20 cellular contexts compared by ENCODE assay signal in the genomic region with DNA sequence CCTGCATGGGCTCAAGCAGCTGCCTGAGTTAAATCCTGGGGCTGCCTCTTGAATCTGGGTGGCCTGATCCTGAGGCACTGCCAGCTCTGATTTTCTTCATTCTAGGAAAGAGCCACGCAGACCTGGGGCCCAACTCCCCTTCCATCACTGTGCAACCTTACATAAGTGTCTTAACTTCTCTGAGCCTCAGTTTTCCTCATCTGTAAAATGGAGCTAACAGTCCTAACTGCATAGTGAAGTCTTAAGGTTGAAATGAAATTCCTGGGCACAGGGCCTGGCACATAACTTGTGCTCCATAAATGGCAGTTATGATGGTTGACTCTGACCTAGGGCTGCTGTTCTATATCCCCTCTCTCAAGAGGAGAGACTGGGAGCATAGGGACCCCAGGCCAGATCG.
DNase-seq lines count a peak whose midpoint lies in the region; ATAC-seq and TF ChIP-seq lines count a peak whose summit lies in the region.
"Had no signal": no experiment of that assay in that cellular context is flagged by ENCODE, and none has a peak within 500 bp of the region (broad histone marks: within the 10 kb centered on the region; RNA-seq: fewer than 3 reads in every experiment).

No MANE protein-coding gene starts in this region.

- H3K23ac ChIP-seq in H9 (ENCODE audit: insufficient read length, low read depth, low read length): no peak overlapping the region

- H3K14ac ChIP-seq in H9 (ENCODE audit: insufficient read depth, low read length): no peak overlapping the region

- peaks cover 17% of the 10 kb centered on the region for H3K9me3 Mint-ChIP-seq in chondrocyte (ENCODE audit: low read depth)
- H3K9me3 Mint-ChIP-seq in H9: peaks cover 13 to 17% of the 10 kb centered on the region in 2 experiments

- no peak overlapping the region for H2BK120ac ChIP-seq in H9 (ENCODE audit: low read depth, low read length, poor library complexity, severe bottlenecking)

- H3K4me3 Mint-ChIP-seq in chondrocyte (ENCODE audit: unreplicated experiment) (no peak overlapping the region), H9 (no peak overlapping the region)
- H3K4me3 Mint-ChIP-seq: CD4-positive, CD25-positive, alpha-beta regulatory T cell; CD8-positive, alpha-beta memory T cell had no signal

- H3K9ac ChIP-seq in H9 (ENCODE audit: extremely low read depth, insufficient read length, low read length): no peak overlapping the region

- no peak for ATAC-seq in sciatic nerve
- ATAC-seq: GM12878 had no signal

- peak; percentile 28 for DNase-seq in chondrocyte (ENCODE audit: low spot score)
- DNase-seq in mesenteric fat pad (ENCODE audit: low spot score): peak; percentile 53
- peak; percentile 1 for DNase-seq in sciatic nerve (ENCODE audit: low spot score)
- no peak for DNase-seq in H9
- DNase-seq in NCI-H2171 (lab: John Stamatoyannopoulos, UW): no peak
- DNase-seq in substantia nigra (lab: John Stamatoyannopoulos, UW): no peak
- DNase-seq: ACHN; BE2C; C1 segment of cervical spinal cord; CD4-positive, CD25-positive, alpha-beta regulatory T cell; CD8-positive, alpha-beta memory T cell; COR-L47; DMS 273 treated with DMSO at 0.1 percent for 48 hours; DMS53; DND-41; EL; HCEC 1CT; IMR-90 had no signal

- no peak overlapping the region for H4K8ac ChIP-seq in H9 (replicated peaks; ENCODE audit: insufficient read length, low read depth, low read length)

- H2BK15ac ChIP-seq in H9 (ENCODE audit: low read depth, low read length): no peak overlapping the region

- no peaks in the 10 kb centered on the region for H3K23me2 ChIP-seq in H9 (ENCODE audit: insufficient read length, low read depth, low read length, poor library complexity, severe bottlenecking)

- no peaks in the 10 kb centered on the region for H3K79me2 ChIP-seq in H9 (ENCODE audit: insufficient read depth, low read length)

- no peak overlapping the region for H4K91ac ChIP-seq in H9 (ENCODE audit: insufficient read length, low read depth, low read length)

- no peak overlapping the region for H2AK5ac ChIP-seq in H9 (ENCODE audit: insufficient read length, low read length)

- H3T11ph ChIP-seq in H9 (ENCODE audit: low read length): no peak overlapping the region

- H3K4ac ChIP-seq in H9 (ENCODE audit: low read depth, low read length): no peak overlapping the region

- H2AFZ ChIP-seq in H9 (ENCODE audit: low read length): no peak overlapping the region

- H3K56ac ChIP-seq in H9 (ENCODE audit: insufficient read length, low read depth, low read length): no peak overlapping the region

- no peaks in the 10 kb centered on the region for H3K79me1 ChIP-seq in H9 (ENCODE audit: insufficient read depth, low read depth, low read length, poor library complexity, severe bottlenecking)

- H3K27me3 ChIP-seq in H9 (ENCODE audit: insufficient read depth, low read length): no peaks in the 10 kb centered on the region
- H3K27me3 ChIP-seq: BE2C had no signal

- intact Hi-C loops in sciatic nerve (cut with DNase I): no loop called here

- no peak overlapping the region for H2BK20ac ChIP-seq in H9 (ENCODE audit: low read depth, low read length, poor library complexity, severe bottlenecking)

- H3K36me3 Mint-ChIP-seq in chondrocyte (ENCODE audit: low read depth) (peaks cover 2% of the 10 kb centered on the region), H9 (ENCODE audit: insufficient read depth in 1 of 3, low read depth in 3 of 3) (peaks cover 4 to 5% (median 5%) of the 10 kb centered on the region in 3 experiments)
- H3K36me3 Mint-ChIP-seq: CD4-positive, CD25-positive, alpha-beta regulatory T cell had no signal

- no CpG with 5 or more reads among the region's 2 CpGs for WGBS in H9 (ENCODE audit: extremely low coverage, insufficient read length, low lambda C conversion rate)

- H3K9me3 ChIP-seq in H9 (ENCODE audit: control insufficient read depth, low read depth, low read length): no peaks in the 10 kb centered on the region
- H3K9me3 ChIP-seq: BE2C had no signal

- H3K4me1 Mint-ChIP-seq in chondrocyte (ENCODE audit: low read depth): no peaks in the 10 kb centered on the region
- peaks cover 4 to 12% of the 10 kb centered on the region in 2 experiments; a peak in 3 of 4 replicates for H3K4me1 Mint-ChIP-seq in H9
- H3K4me1 Mint-ChIP-seq: CD4-positive, CD25-positive, alpha-beta regulatory T cell; CD8-positive, alpha-beta memory T cell had no signal

- H3K27ac ChIP-seq in H9 (ENCODE audit: insufficient read length, low read depth, low read length) (no peak overlapping the region), substantia nigra (ENCODE audit: low read depth, low read length, poor library complexity, severe bottlenecking) (no peak overlapping the region)
- H3K27ac ChIP-seq: HL-60 had no signal

- H3K4me2 ChIP-seq in H9 (ENCODE audit: insufficient read depth, insufficient read length, low read length): no peak overlapping the region

- H4K20me1 ChIP-seq in H9 (ENCODE audit: control insufficient read depth, insufficient read depth, insufficient read length): no peaks in the 10 kb centered on the region

- H3K27me3 Mint-ChIP-seq in chondrocyte (ENCODE audit: low read depth) (peaks cover 23% of the 10 kb centered on the region), H9 (ENCODE audit: low read depth) (peaks cover 19% of the 10 kb centered on the region)

- H3K18ac ChIP-seq in H9 (ENCODE audit: insufficient read length, low read depth, low read length): no peak overlapping the region

- H2BK5ac ChIP-seq in H9 (ENCODE audit: insufficient read length, low read length): no peak overlapping the region

- H3K27ac Mint-ChIP-seq in chondrocyte (ENCODE audit: unreplicated experiment): no peak overlapping the region
- H3K27ac Mint-ChIP-seq in H9: no peak overlapping the region
- H3K27ac Mint-ChIP-seq: CD4-positive, CD25-positive, alpha-beta regulatory T cell; CD8-positive, alpha-beta memory T cell had no signal

- no peaks in the 10 kb centered on the region for H3K4me1 ChIP-seq in H9 (ENCODE audit: insufficient read depth, low read length)
- H3K4me1 ChIP-seq: BE2C had no signal

- TF ChIP-seq CTCF in chondrocyte (IDR thresholded peaks at IDR 0.05) (no peak), H9 (conservative IDR thresholded peaks at IDR 0.05) (no peak)

- no peak overlapping the region for H4K5ac ChIP-seq in H9 (ENCODE audit: insufficient read length, low read depth, low read length)

- no peak overlapping the region for H2BK12ac ChIP-seq in H9 (ENCODE audit: insufficient read length, low read depth, low read length)

Comparison
In these comparisons a context has a peak if more than half of its experiments do, and no peak if none do; other contexts are left out.
1. DNase-seq: peak in chondrocyte (single experiment), mesenteric fat pad (single experiment) and sciatic nerve (single experiment); none in H9 (single experiment), NCI-H2171 (single experiment) and substantia nigra (0 of 49).